11 cellular contexts compared by ENCODE assay signal in the genomic region with DNA sequence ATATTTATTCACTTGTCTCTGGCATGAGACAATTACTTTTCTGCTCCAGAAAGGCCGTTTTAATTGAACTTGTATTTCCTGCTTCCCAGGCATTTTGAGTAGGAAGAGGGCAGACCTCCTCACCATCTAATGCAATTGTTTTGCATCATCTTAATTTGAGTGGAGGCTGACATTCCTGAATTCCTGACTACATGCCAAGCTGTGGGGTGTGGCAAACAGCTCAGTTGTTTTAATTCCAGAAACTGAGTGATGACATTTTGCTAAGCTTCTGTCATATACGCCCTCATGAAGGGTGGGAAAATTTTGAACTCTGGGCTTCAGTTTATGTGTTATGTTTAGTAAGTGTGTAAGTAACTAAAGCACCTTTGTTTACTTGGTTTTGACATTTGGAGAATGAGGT.
A peak's percentile ranks its signal among the peaks of the same experiment; 100 is the strongest.
DNase-seq lines count a peak whose midpoint lies in the region; ATAC-seq and FAIRE-seq lines count a peak whose summit lies in the region.
"Had no signal": no experiment of that assay in that cellular context is flagged by ENCODE, and none has a peak within 500 bp of the region (broad histone marks: within the 10 kb centered on the region; RNA-seq: fewer than 3 reads in every experiment).

No MANE protein-coding gene starts in this region.

- ATAC-seq in left cardiac atrium, result peak in 1 of 2 donors; percentile 73
- no peak for ATAC-seq in Right ventricle myocardium inferior

- intact Hi-C loops in left cardiac atrium (cut with DNase I) (no loop called here), Right ventricle myocardium inferior (cut with DNase I) (no loop called here)

- DNase-seq in left cardiac atrium (peak; percentile 24), Right ventricle myocardium inferior (ENCODE audit: missing footprints) (no peak), astrocyte of the hippocampus (ENCODE audit: low read depth, low spot score) (peak; percentile 69), iPS-NIHi11 (ENCODE audit: low spot score) (peak; percentile 30), RCC 7860 (ENCODE audit: low spot score) (no peak), DMS153 treated with DMSO at 0.1 percent for 48 hours (lab: John Stamatoyannopoulos, UW; ENCODE audit: unreplicated experiment) (no peak), KG1 (lab: John Stamatoyannopoulos, UW) (no peak), hippocampal formation (lab: John Stamatoyannopoulos, UW) (no peak)
- DNase-seq: NCI-H1105 treated with DMSO at 0.1 percent for 48 hours; NK-92 treated with Interleukin-12 subunit alpha and Interleukin-12 subunit beta, amount 100 ng/mL, for 24 hours; psoas muscle had no signal

- no peak for FAIRE-seq in RCC 7860 (lab: Jason Lieb, UNC)

Comparison
In these comparisons a context has a peak if more than half of its experiments do, and no peak if none do; other contexts are left out.
1. DNase-seq: peak in left cardiac atrium (single experiment), astrocyte of the hippocampus (single experiment) and iPS-NIHi11 (single experiment); none in Right ventricle myocardium inferior (single experiment), RCC 7860 (single experiment), DMS153 treated with DMSO at 0.1 percent for 48 hours (single experiment), KG1 (single experiment) and hippocampal formation (0 of 2).